In genomic region chr18:22238036-22238435, GRCh38 we compare ENCODE assay signal across 15 cellular contexts.
DNase-seq lines count a peak whose midpoint lies in the region; ATAC-seq and TF ChIP-seq lines count a peak whose summit lies in the region.
"Had no signal": no experiment of that assay in that cellular context is flagged by ENCODE, and none has a peak within 500 bp of the region (broad histone marks: within the 10 kb centered on the region; RNA-seq: fewer than 3 reads in every experiment).

No MANE protein-coding gene starts in this region.

- DNase-seq in activated CD8-positive, alpha-beta memory T cell treated with anti-CD3 and anti-CD28 coated beads, Interleukin-2, amount 50 U/mL, for 4 hours, result peak; percentile 20
- no peak for DNase-seq in activated CD8-positive, alpha-beta memory T cell treated with anti-CD3 and anti-CD28 coated beads, Interleukin-2, amount 50 U/mL, for 48 hours
- peak; percentile 44 to 48 (median 45) for DNase-seq in effector memory CD8-positive, alpha-beta T cell
- DNase-seq in natural killer cell treated with Interleukin-12 subunit alpha and Interleukin-12 subunit beta and Interleukin-15 and Interleukin-18, amount 100 ng/mL, for 72 hours (ENCODE audit: low spot score), result no peak
- no peak for DNase-seq in stimulated activated CD4-positive, alpha-beta T cell treated with anti-CD3 and anti-CD28 coated beads, Interleukin-2, amount 100 ng/mL, for 48 hours
- DNase-seq in inferior parietal cortex (ENCODE audit: extremely low spot score), result no peak
- DNase-seq in activated T-cell treated with anti-CD3 and anti-CD28 coated beads, Interleukin-2, amount 50 U/mL, for 48 hours, result no peak
- DNase-seq: Calu3, DND-41, GDM1, NCI-H1436, NCI-H2029 treated with DMSO at 0.1 percent for 48 hours, NCI-H510A treated with DMSO at 0.1 percent for 48 hours had no signal

- TF ChIP-seq CTCF in HEK293 (tag by site-specific recombination; IDR thresholded peaks at IDR 0.05), result 0 out of 2 replicates have a peak, but pooled peaks have one; percentile 24

- POLR2A ChIA-PET in HEK293 (lab: Yijun Ruan, JAX), result no interaction called here

- no peaks in the 10 kb centered on the region for H3K36me3 ChIP-seq in HEK293 (ENCODE audit: control insufficient read depth in 2 of 2, insufficient read depth in 1 of 2, low read length in 2 of 2)

- H3K36me3 Mint-ChIP-seq in effector memory CD8-positive, alpha-beta T cell (ENCODE audit: insufficient read depth), result no peaks in the 10 kb centered on the region
- peaks cover 4% of the 10 kb centered on the region for H3K36me3 Mint-ChIP-seq in natural killer cell treated with Interleukin-12 subunit alpha and Interleukin-12 subunit beta and Interleukin-15 and Interleukin-18, amount 100 ng/mL, for 72 hours

- peak; percentile 99 for ATAC-seq in effector memory CD8-positive, alpha-beta T cell (replicated peaks)
- ATAC-seq in natural killer cell treated with Interleukin-12 subunit alpha and Interleukin-12 subunit beta and Interleukin-15 and Interleukin-18, amount 100 ng/mL, for 72 hours, result peak; percentile 73 to 84

- H3K27ac Mint-ChIP-seq in effector memory CD8-positive, alpha-beta T cell, result peak overlapping the region; percentile 69 to 80
- peak overlapping the region in 1 of 2 donors; percentile 29 for H3K27ac Mint-ChIP-seq in natural killer cell treated with Interleukin-12 subunit alpha and Interleukin-12 subunit beta and Interleukin-15 and Interleukin-18, amount 100 ng/mL, for 72 hours

- no peaks in the 10 kb centered on the region for H3K4me1 ChIP-seq in HEK293 (ENCODE audit: control insufficient read depth, insufficient read depth, low read length)

- no peaks in the 10 kb centered on the region for H3K9me3 ChIP-seq in HEK293 (ENCODE audit: control insufficient read depth, insufficient read depth, low read depth, low read length)

- CTCF ChIA-PET in HEK293 (lab: Yijun Ruan, JAX), result no interaction called here

- peaks cover 7 to 17% of the 10 kb centered on the region in 2 donors for H3K4me1 Mint-ChIP-seq in effector memory CD8-positive, alpha-beta T cell (ENCODE audit: low read depth in 2 of 2)
- peaks cover 10 to 20% of the 10 kb centered on the region in 2 donors for H3K4me1 Mint-ChIP-seq in natural killer cell treated with Interleukin-12 subunit alpha and Interleukin-12 subunit beta and Interleukin-15 and Interleukin-18, amount 100 ng/mL, for 72 hours (ENCODE audit: low read depth in 2 of 2)

- H3K9me3 Mint-ChIP-seq in effector memory CD8-positive, alpha-beta T cell, result no peaks in the 10 kb centered on the region
- H3K9me3 Mint-ChIP-seq in natural killer cell treated with Interleukin-12 subunit alpha and Interleukin-12 subunit beta and Interleukin-15 and Interleukin-18, amount 100 ng/mL, for 72 hours, result no peaks in the 10 kb centered on the region

- no peak overlapping the region for H3K4me3 ChIP-seq in HEK293 (ENCODE audit: low read depth, low read length)

- no peak overlapping the region for H3K27ac ChIP-seq in HEK293 (ENCODE audit: extremely low read depth, low read depth, low read length)
- H3K27ac ChIP-seq: RWPE1 had no signal

- H3K27me3 Mint-ChIP-seq in effector memory CD8-positive, alpha-beta T cell, result peaks cover 0 to 6% of the 10 kb centered on the region in 2 donors
- peaks cover 15 to 19% of the 10 kb centered on the region in 2 donors for H3K27me3 Mint-ChIP-seq in natural killer cell treated with Interleukin-12 subunit alpha and Interleukin-12 subunit beta and Interleukin-15 and Interleukin-18, amount 100 ng/mL, for 72 hours

- H3K4me3 Mint-ChIP-seq in effector memory CD8-positive, alpha-beta T cell, result peak overlapping the region; percentile 26 to 46
- H3K4me3 Mint-ChIP-seq in natural killer cell treated with Interleukin-12 subunit alpha and Interleukin-12 subunit beta and Interleukin-15 and Interleukin-18, amount 100 ng/mL, for 72 hours, result no peak overlapping the region

TF ChIP-seq in HEK293, 187 proteins besides CTCF, POLR2A, EP300 and RAD21:
- TF ChIP-seq ZSCAN4 (tag by site-specific recombination; IDR thresholded peaks at IDR 0.05) (no peak), ZNF692 (tag by site-specific recombination; IDR thresholded peaks at IDR 0.05) (no peak), ZNF791 (tag by site-specific recombination; IDR thresholded peaks at IDR 0.05) (no peak), ZNF610 (tag by site-specific recombination; IDR thresholded peaks at IDR 0.05; ENCODE audit: borderline replicate concordance) (no peak), HOXD13 (CRISPR knock-in tag; IDR thresholded peaks at IDR 0.05; ENCODE audit: borderline replicate concordance) (no peak), ZNF19 (tag by site-specific recombination; IDR thresholded peaks at IDR 0.05; ENCODE audit: low read depth) (no peak), ZSCAN16 (tag by site-specific recombination; IDR thresholded peaks at IDR 0.05) (no peak), ZNF623 (tag by site-specific recombination; IDR thresholded peaks at IDR 0.05) (no peak), HIC1 (tag by site-specific recombination; IDR thresholded peaks at IDR 0.05) (no peak)

Comparison
In these comparisons a context has a peak if more than half of its experiments do, and no peak if none do; other contexts are left out.
1. DNase-seq: peak in activated CD8-positive, alpha-beta memory T cell treated with anti-CD3 and anti-CD28 coated beads, Interleukin-2, amount 50 U/mL, for 4 hours (single experiment) and effector memory CD8-positive, alpha-beta T cell (3 of 3); none in activated CD8-positive, alpha-beta memory T cell treated with anti-CD3 and anti-CD28 coated beads, Interleukin-2, amount 50 U/mL, for 48 hours (single experiment), natural killer cell treated with Interleukin-12 subunit alpha and Interleukin-12 subunit beta and Interleukin-15 and Interleukin-18, amount 100 ng/mL, for 72 hours (single experiment), stimulated activated CD4-positive, alpha-beta T cell treated with anti-CD3 and anti-CD28 coated beads, Interleukin-2, amount 100 ng/mL, for 48 hours (0 of 2), inferior parietal cortex (single experiment) and activated T-cell treated with anti-CD3 and anti-CD28 coated beads, Interleukin-2, amount 50 U/mL, for 48 hours (0 of 2).